In the genomic region with DNA sequence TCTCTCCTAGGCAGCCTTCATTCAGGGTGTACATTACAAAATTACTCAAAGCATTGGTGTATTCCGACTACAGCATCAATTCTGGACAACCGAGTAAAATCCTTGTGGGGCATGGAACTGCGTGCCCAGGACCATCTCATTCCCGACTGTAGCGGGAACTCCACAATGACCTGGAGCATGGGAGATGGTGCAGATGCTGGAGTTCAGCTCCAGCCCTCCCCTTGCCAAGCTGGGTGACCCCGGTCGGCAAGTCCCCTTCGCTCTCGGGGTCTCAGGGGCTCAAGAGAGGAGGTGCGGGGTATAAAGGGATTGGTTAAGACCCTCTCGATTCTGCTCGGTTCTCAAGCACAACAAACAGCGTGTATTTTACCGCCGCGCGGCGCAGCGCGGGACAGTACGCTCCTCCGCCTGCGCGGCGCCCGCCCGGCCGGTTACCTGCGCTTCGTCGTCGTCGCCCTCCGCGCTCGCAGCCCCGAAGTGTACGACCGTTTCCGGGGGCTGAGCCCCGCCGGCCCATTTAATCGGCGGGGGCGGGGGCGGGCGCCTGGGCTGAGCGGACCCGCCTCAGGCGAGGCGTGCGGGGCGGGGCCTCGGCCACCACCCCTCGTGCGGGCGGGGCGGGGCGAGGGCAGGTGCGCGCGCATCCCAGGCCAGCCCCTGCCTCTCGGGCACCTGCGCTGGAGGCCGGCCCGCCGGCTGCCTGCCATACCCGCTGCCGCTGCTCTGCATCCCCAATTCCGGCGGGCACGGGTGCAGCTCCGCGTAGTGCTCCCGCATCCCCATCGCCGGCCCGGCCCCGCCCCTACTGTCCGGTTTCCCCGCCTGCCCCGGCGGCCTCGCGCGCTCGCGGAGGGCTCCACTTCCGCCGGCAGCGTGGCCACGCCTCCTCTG, we compare ENCODE assay signal across 8 cellular contexts. TPM values are rescaled to one million over a fixed set of nuclear protein-coding genes. Genes with fewer than 3 reads are reported as not detected.
A peak's percentile ranks its signal among the peaks of the same experiment; 100 is the strongest.
DNase-seq lines count a peak whose midpoint lies in the region; ATAC-seq and TF ChIP-seq lines count a peak whose summit lies in the region.

A gene (minus strand): TSS at position 493 of the 891 bp plus-strand sequence. CDS start 691 bp downstream, outside the sequence.

- peaks cover 52% of the 10 kb centered on the region for H3K4me1 Mint-ChIP-seq in CD8-positive, alpha-beta T cell (ENCODE audit: low read depth)
- peaks cover 59% of the 10 kb centered on the region for H3K4me1 Mint-ChIP-seq in activated T-cell treated with anti-CD3 and anti-CD28 coated beads, Interleukin-2, amount 50 U/mL, for 24 hours (ENCODE audit: low read depth)
- peaks cover 22% of the 10 kb centered on the region for H3K4me1 Mint-ChIP-seq in nephron
- H3K4me1 Mint-ChIP-seq in stimulated activated naive CD8-positive, alpha-beta T cell treated with anti-CD3 and anti-CD28 coated beads, Interleukin-15, amount 100 ng/mL, for 72 hours, result peaks cover 70% of the 10 kb centered on the region

- H3K4me3 Mint-ChIP-seq in CD8-positive, alpha-beta T cell, result peak within 1 kb of the TSS; percentile 93
- peak within 1 kb of the TSS; percentile 83 for H3K4me3 Mint-ChIP-seq in activated T-cell treated with anti-CD3 and anti-CD28 coated beads, Interleukin-2, amount 50 U/mL, for 24 hours
- peak within 1 kb of the TSS; percentile 84 to 94 (median 92) for H3K4me3 Mint-ChIP-seq in nephron
- H3K4me3 Mint-ChIP-seq in stimulated activated naive CD8-positive, alpha-beta T cell treated with anti-CD3 and anti-CD28 coated beads, Interleukin-15, amount 100 ng/mL, for 72 hours, result peak within 1 kb of the TSS; percentile 84 to 99

- 0% methylated on average over 1 of the region's 92 CpGs; no CpG with 5 or more reads in 1 of the 2 donors for WGBS in esophagus squamous epithelium, 2 donors

- peak; percentile 59 to 90 (median 77) for DNase-seq in CD8-positive, alpha-beta T cell
- DNase-seq in OCI-LY7 (ENCODE audit: low spot score) (peak; percentile 87), esophagus squamous epithelium (lab: John Stamatoyannopoulos, UW) (no peak)
- DNase-seq in activated T-cell treated with anti-CD3 and anti-CD28 coated beads, Interleukin-2, amount 50 U/mL, for 24 hours, result no peak
- DNase-seq in stimulated activated naive CD8-positive, alpha-beta T cell treated with anti-CD3 and anti-CD28 coated beads, Interleukin-15, amount 100 ng/mL, for 72 hours, result peak in 1 of 2 donors; percentile 81

- H2AFZ ChIP-seq in OCI-LY7 (ENCODE audit: low read length), result peak within 1 kb of the TSS; percentile 67; the same call in 1 of the 2 replicates

- intact Hi-C loops in CD8-positive, alpha-beta T cell (cut with DNase I, micrococcal nuclease), result loop anchor here in 1 of 2 experiments (1.0 to 2.0 kb wide), 2 partner anchors 56 to 575 kb away; a partner anchor contains a TSS
- intact Hi-C loops in OCI-LY7 (cut with micrococcal nuclease; ENCODE audit: unreplicated experiment), result no loop called here
- intact Hi-C loops in esophagus squamous epithelium (cut with DNase I), result no loop called here

- H3K27me3 ChIP-seq in CD8-positive, alpha-beta T cell (ENCODE audit: insufficient read depth, low read length), result no peaks in the 10 kb centered on the region
- H3K27me3 ChIP-seq in esophagus squamous epithelium, result no peaks in the 10 kb centered on the region

- H3K36me3 ChIP-seq in CD8-positive, alpha-beta T cell (ENCODE audit: insufficient read depth, low read length), result no peaks in the 10 kb centered on the region
- H3K36me3 ChIP-seq in OCI-LY7 (ENCODE audit: insufficient read depth, low read length) (peaks cover 24% of the 10 kb centered on the region), esophagus squamous epithelium (peaks cover 0 to 5% (median 0%) of the 10 kb centered on the region in 3 donors)

- H3K4me2 ChIP-seq in OCI-LY7 (ENCODE audit: low read length), result peak within 1 kb of the TSS; percentile 97

- no peaks in the 10 kb centered on the region for H3K9me2 ChIP-seq in OCI-LY7 (ENCODE audit: insufficient read depth, low read length)

- H3K27ac Mint-ChIP-seq in CD8-positive, alpha-beta T cell, result peak within 1 kb of the TSS; percentile 93
- H3K27ac Mint-ChIP-seq in activated T-cell treated with anti-CD3 and anti-CD28 coated beads, Interleukin-2, amount 50 U/mL, for 24 hours, result peak within 1 kb of the TSS; percentile 97
- H3K27ac Mint-ChIP-seq in nephron, result peak within 1 kb of the TSS; percentile 67 to 87 (median 78)
- peak within 1 kb of the TSS; percentile 94 to 96 for H3K27ac Mint-ChIP-seq in stimulated activated naive CD8-positive, alpha-beta T cell treated with anti-CD3 and anti-CD28 coated beads, Interleukin-15, amount 100 ng/mL, for 72 hours

- peak within 1 kb of the TSS; percentile 89 for H3K4me3 ChIP-seq in CD8-positive, alpha-beta T cell (ENCODE audit: low read depth, low read length)
- H3K4me3 ChIP-seq in OCI-LY7 (ENCODE audit: low read depth, low read length, poor library complexity, severe bottlenecking) (peak within 1 kb of the TSS; percentile 89), esophagus squamous epithelium (peak within 1 kb of the TSS; percentile 52 to 75 (median 66))

- H3K27me3 Mint-ChIP-seq in CD8-positive, alpha-beta T cell (ENCODE audit: low read depth), result no peaks in the 10 kb centered on the region
- peaks cover 16% of the 10 kb centered on the region for H3K27me3 Mint-ChIP-seq in activated T-cell treated with anti-CD3 and anti-CD28 coated beads, Interleukin-2, amount 50 U/mL, for 24 hours
- no peaks in the 10 kb centered on the region for H3K27me3 Mint-ChIP-seq in nephron (ENCODE audit: low read depth)
- no peaks in the 10 kb centered on the region for H3K27me3 Mint-ChIP-seq in stimulated activated naive CD8-positive, alpha-beta T cell treated with anti-CD3 and anti-CD28 coated beads, Interleukin-15, amount 100 ng/mL, for 72 hours

- no peaks in the 10 kb centered on the region for H4K20me1 ChIP-seq in OCI-LY7 (ENCODE audit: insufficient read depth, low read length)

- H3K9me3 Mint-ChIP-seq in CD8-positive, alpha-beta T cell, result no peaks in the 10 kb centered on the region
- H3K9me3 Mint-ChIP-seq in activated T-cell treated with anti-CD3 and anti-CD28 coated beads, Interleukin-2, amount 50 U/mL, for 24 hours, result no peaks in the 10 kb centered on the region
- peaks cover 24% of the 10 kb centered on the region for H3K9me3 Mint-ChIP-seq in nephron
- no peaks in the 10 kb centered on the region for H3K9me3 Mint-ChIP-seq in stimulated activated naive CD8-positive, alpha-beta T cell treated with anti-CD3 and anti-CD28 coated beads, Interleukin-15, amount 100 ng/mL, for 72 hours

- H3K79me2 ChIP-seq in OCI-LY7 (ENCODE audit: insufficient read depth, low read depth, low read length), result peaks cover 38% of the 10 kb centered on the region

- BruUV-seq in OCI-LY7 (replicated peaks; lab: Mats Ljungman, UMichigan), result no TSS peak

- TF ChIP-seq CTCF in CD8-positive, alpha-beta T cell (IDR thresholded peaks at IDR 0.05), result no peak
- TF ChIP-seq CTCF in OCI-LY7 (conservative IDR thresholded peaks at IDR 0.05; ENCODE audit: low read length) (no peak), esophagus squamous epithelium (IDR thresholded peaks at IDR 0.05) (peak in 1 of 6 experiments; percentile 1), nephron (IDR thresholded peaks at IDR 0.05; ENCODE audit: unreplicated experiment in 3 of 3) (no peak)

- H3K4me1 ChIP-seq in CD8-positive, alpha-beta T cell (ENCODE audit: insufficient read depth, low read length), result peaks cover 58% of the 10 kb centered on the region
- H3K4me1 ChIP-seq in OCI-LY7 (ENCODE audit: insufficient read depth, low read length, poor library complexity, severe bottlenecking), result peaks cover 16% of the 10 kb centered on the region
- peaks cover 17 to 76% (median 18%) of the 10 kb centered on the region in 3 donors for H3K4me1 ChIP-seq in esophagus squamous epithelium

- POLR2A ChIA-PET in CD8-positive, alpha-beta T cell (lab: Charles Lee), result interaction anchor here (0.7 to 0.8 kb wide), 3 partner anchors 149 to 216 kb away, joined by 3 to 5 read pairs (median 5); a partner anchor contains a TSS
- POLR2A ChIA-PET in OCI-LY7 (lab: Charles Lee), result no interaction called here

- peak within 1 kb of the TSS; percentile 81 for H3K27ac ChIP-seq in CD8-positive, alpha-beta T cell (ENCODE audit: low read depth, low read length)
- peak within 1 kb of the TSS; percentile 93 for H3K27ac ChIP-seq in OCI-LY7 (ENCODE audit: low read depth, low read length, poor library complexity, severe bottlenecking)
- peak within 1 kb of the TSS; percentile 87 to 94 (median 90) for H3K27ac ChIP-seq in esophagus squamous epithelium

- H3K9me3 ChIP-seq in CD8-positive, alpha-beta T cell (ENCODE audit: low read length), result no peaks in the 10 kb centered on the region
- no peaks in the 10 kb centered on the region for H3K9me3 ChIP-seq in OCI-LY7 (ENCODE audit: low read length)
- no peaks in the 10 kb centered on the region for H3K9me3 ChIP-seq in esophagus squamous epithelium

- CTCF ChIA-PET in CD8-positive, alpha-beta T cell (lab: Charles Lee), result no interaction called here
- CTCF ChIA-PET in OCI-LY7 (lab: Charles Lee; ENCODE audit: unreplicated experiment), result interaction anchor here (0.6 kb wide), 1 partner anchor 56 kb away, joined by 3 read pairs; a partner anchor contains a TSS

- peak in 2 of 4 donors; percentile 13 to 38 for TF ChIP-seq POLR2A in esophagus squamous epithelium (IDR thresholded peaks at IDR 0.05)

- H3K36me3 Mint-ChIP-seq in CD8-positive, alpha-beta T cell, result peaks cover 31% of the 10 kb centered on the region
- H3K36me3 Mint-ChIP-seq in activated T-cell treated with anti-CD3 and anti-CD28 coated beads, Interleukin-2, amount 50 U/mL, for 24 hours (ENCODE audit: low read depth), result peaks cover 66% of the 10 kb centered on the region
- peaks cover 26% of the 10 kb centered on the region for H3K36me3 Mint-ChIP-seq in nephron (ENCODE audit: low read depth)

- ATAC-seq in CD8-positive, alpha-beta T cell, result peak; percentile 68
- ATAC-seq in GM19397 (IDR thresholded peaks at IDR 0.05; ENCODE audit: unreplicated experiment) (peak; percentile 57), HG03558 (IDR thresholded peaks at IDR 0.05; ENCODE audit: extremely low read depth, unreplicated experiment) (peak; percentile 19)
- peak; percentile 62 for ATAC-seq in stimulated activated naive CD8-positive, alpha-beta T cell treated with anti-CD3 and anti-CD28 coated beads, Interleukin-15, amount 100 ng/mL, for 72 hours

RNA-seq across cellular contexts. Expression of the gene that starts here (rescaled TPM):
- total RNA-seq in CD8-positive, alpha-beta T cell, result 10 to 100 TPM; 27.5 to 31.5 TPM
- total RNA-seq in OCI-LY7 (2014; rRNA removed; shearing (Covaris generic)), result 21.6 and 26.1 TPM in 2 replicates
- total RNA-seq in OCI-LY7 (2022), result 40.9 and 47.1 TPM in 2 replicates
- 100 to 1,000 TPM in 1 of 4 donors, 10 to 100 TPM in 3; 46.5 to 180 (median 79.9) TPM for total RNA-seq in esophagus squamous epithelium

Comparison
In these comparisons a context has a peak if more than half of its experiments do, and no peak if none do; other contexts are left out.
1. DNase-seq: peak in CD8-positive, alpha-beta T cell (7 of 7) and OCI-LY7 (single experiment); none in activated T-cell treated with anti-CD3 and anti-CD28 coated beads, Interleukin-2, amount 50 U/mL, for 24 hours (single experiment) and esophagus squamous epithelium (single experiment).
2. Peak in every context shown above with its lines, with median percentiles within 50 percentile points of each other: ATAC-seq, H3K27ac ChIP-seq, H3K4me3 ChIP-seq, H3K27ac Mint-ChIP-seq and H3K4me3 Mint-ChIP-seq.